In the genomic region with DNA sequence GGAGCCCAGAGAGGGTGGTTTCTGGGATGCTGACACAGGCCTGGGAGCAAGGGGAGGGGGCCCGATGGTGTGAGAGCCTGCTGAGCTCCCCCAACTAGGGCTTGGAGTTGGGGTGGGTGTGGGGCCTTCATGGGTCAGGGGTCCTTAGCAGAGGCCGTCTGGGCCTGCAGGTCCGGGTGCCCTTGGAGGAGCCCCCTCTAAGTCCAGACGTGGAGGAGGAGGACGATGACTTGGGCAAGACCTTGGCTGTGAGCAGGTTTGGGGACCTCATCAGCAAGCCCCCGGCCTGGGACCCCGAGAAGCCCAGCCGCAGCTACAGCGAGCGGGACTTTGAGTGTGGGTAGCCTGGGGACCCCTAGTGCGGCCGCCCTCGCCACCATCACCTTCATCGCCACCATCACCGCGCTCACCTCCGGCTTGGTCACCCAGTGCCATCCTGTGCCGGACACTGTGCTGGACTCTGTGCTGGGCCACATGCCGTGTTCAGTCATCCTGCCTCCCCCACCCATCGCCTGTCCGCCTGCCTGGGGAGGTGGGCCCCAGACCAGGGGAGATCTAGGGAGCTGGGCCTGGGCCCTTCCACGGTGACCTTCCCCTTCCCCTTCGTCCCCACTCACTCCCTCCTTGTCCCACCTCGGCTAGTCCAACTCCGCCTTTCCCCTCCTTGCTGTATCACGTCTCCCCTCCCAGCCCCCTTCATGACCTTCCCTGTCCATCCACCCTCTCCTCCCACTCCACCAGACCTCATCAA, we compare ENCODE assay signal across 1 cellular context.
TF ChIP-seq lines count a peak whose summit lies in the region.

No MANE protein-coding gene starts in this region.

TF ChIP-seq in IMR-90, 13 proteins besides CTCF, POLR2A, EP300 and RAD21:
- TF ChIP-seq NFE2L2 (IDR thresholded peaks at IDR 0.05; ENCODE audit: low read depth, low read length): no peak
- no peak for TF ChIP-seq BHLHE40 (IDR thresholded peaks at IDR 0.05; ENCODE audit: low read depth, low read length)
- TF ChIP-seq, protein P1, sequence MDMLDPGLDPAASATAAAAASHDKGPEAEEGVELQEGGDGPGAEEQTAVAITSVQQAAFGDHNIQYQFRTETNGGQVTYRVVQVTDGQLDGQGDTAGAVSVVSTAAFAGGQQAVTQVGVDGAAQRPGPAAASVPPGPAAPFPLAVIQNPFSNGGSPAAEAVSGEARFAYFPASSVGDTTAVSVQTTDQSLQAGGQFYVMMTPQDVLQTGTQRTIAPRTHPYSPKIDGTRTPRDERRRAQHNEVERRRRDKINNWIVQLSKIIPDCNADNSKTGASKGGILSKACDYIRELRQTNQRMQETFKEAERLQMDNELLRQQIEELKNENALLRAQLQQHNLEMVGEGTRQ (IDR thresholded peaks at IDR 0.05; ENCODE audit: low read depth, low read length): no peak
- no peak for TF ChIP-seq CHD1 (IDR thresholded peaks at IDR 0.05; ENCODE audit: low read depth, low read length)
- TF ChIP-seq SMC3 (IDR thresholded peaks at IDR 0.05; ENCODE audit: low read depth, low read length): no peak
